In the genomic region with DNA sequence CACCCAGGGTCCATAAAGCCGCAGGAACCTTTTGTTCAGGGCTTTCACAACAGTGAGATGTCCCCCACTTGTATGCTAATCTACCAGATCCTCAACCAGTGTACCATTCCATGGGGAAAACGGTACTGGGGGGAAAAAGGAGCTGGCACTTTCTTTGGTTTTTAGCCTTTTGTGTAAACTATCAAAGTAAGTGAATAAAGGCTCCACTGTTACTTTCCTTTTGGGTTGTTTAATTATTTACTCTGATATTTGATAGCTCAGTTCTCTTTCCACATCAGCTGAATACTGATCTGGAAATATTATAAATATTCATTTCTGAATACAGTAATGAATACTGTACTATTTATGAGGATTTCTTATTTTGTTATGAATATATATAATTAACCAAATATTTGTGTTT, we compare ENCODE assay signal across 23 cellular contexts.
"Had no signal": no experiment of that assay in that cellular context is flagged by ENCODE, and none has a peak within 500 bp of the region (broad histone marks: within the 10 kb centered on the region; RNA-seq: fewer than 3 reads in every experiment).

No MANE protein-coding gene starts in this region.

- H3K27ac Mint-ChIP-seq: dendritic cell treated with granulocyte-macrophage colony-stimulating factor and Interleukin-4, amounts not matched to agents 40 ng/mL and 50 ng/mL, for 4 days; endodermal cell had no signal

- DNase-seq: colonic mucosa; cortex of kidney; effector CD8-positive, alpha-beta T cell; effector memory CD8-positive, alpha-beta T cell; endodermal cell; esophagus squamous epithelium; foreskin fibroblast; foreskin melanocyte; gastrocnemius medialis; glutamatergic neuron; head of caudate nucleus; heart right ventricle; hippocampal formation; left cardiac atrium; left lung; left ventricle myocardium superior; lower lobe of right lung; mesendoderm; midbrain; naive thymus-derived CD4-positive, alpha-beta T cell had no signal

- H3K4me1 Mint-ChIP-seq: endodermal cell had no signal

- H3K4me3 Mint-ChIP-seq: dendritic cell treated with granulocyte-macrophage colony-stimulating factor and Interleukin-4, amounts not matched to agents 40 ng/mL and 50 ng/mL, for 4 days; effector memory CD8-positive, alpha-beta T cell; endodermal cell; naive thymus-derived CD4-positive, alpha-beta T cell had no signal

- ATAC-seq: effector memory CD8-positive, alpha-beta T cell; esophagus mucosa; gastrocnemius medialis; left cardiac atrium; left lung; naive thymus-derived CD4-positive, alpha-beta T cell had no signal

- H3K4me1 ChIP-seq: colonic mucosa, esophagus squamous epithelium, gastrocnemius medialis, left lung, lower lobe of right lung had no signal

- H3K27me3 ChIP-seq: colonic mucosa, esophagus squamous epithelium, gastrocnemius medialis, heart right ventricle, left lung had no signal

- H3K27me3 Mint-ChIP-seq: dendritic cell treated with granulocyte-macrophage colony-stimulating factor and Interleukin-4, amounts not matched to agents 40 ng/mL and 50 ng/mL, for 4 days; effector memory CD8-positive, alpha-beta T cell; naive thymus-derived CD4-positive, alpha-beta T cell had no signal

- H3K4me3 ChIP-seq: colonic mucosa, esophagus squamous epithelium, gastrocnemius medialis, heart right ventricle, left lung, lower lobe of right lung had no signal

- H3K9me3 Mint-ChIP-seq: dendritic cell treated with granulocyte-macrophage colony-stimulating factor and Interleukin-4, amounts not matched to agents 40 ng/mL and 50 ng/mL, for 4 days; effector memory CD8-positive, alpha-beta T cell had no signal

- H3K27ac ChIP-seq: colonic mucosa, epithelial cell of prostate, esophagus squamous epithelium, gastrocnemius medialis, left lung, lower lobe of right lung had no signal

- H3K9me3 ChIP-seq: colonic mucosa, esophagus squamous epithelium, gastrocnemius medialis, left lung, lower lobe of right lung had no signal

- H3K36me3 ChIP-seq: colonic mucosa had no signal
